In genomic region chr12:70691018-70691672, GRCh38 we compare ENCODE assay signal across 2 cellular contexts.
TF ChIP-seq lines count a peak whose summit lies in the region.

No MANE protein-coding gene starts in this region.

TF ChIP-seq in liver, 16 proteins besides CTCF, POLR2A, EP300 and RAD21 (continued from another document):
- TF ChIP-seq RXRA (IDR thresholded peaks at IDR 0.05) (peak; percentile 31 to 62), YY1 (IDR thresholded peaks at IDR 0.05) (no peak)

TF ChIP-seq in HepG2, 621 proteins besides CTCF, POLR2A, EP300 and RAD21 (continued from another document):
- TF ChIP-seq, protein P1, sequence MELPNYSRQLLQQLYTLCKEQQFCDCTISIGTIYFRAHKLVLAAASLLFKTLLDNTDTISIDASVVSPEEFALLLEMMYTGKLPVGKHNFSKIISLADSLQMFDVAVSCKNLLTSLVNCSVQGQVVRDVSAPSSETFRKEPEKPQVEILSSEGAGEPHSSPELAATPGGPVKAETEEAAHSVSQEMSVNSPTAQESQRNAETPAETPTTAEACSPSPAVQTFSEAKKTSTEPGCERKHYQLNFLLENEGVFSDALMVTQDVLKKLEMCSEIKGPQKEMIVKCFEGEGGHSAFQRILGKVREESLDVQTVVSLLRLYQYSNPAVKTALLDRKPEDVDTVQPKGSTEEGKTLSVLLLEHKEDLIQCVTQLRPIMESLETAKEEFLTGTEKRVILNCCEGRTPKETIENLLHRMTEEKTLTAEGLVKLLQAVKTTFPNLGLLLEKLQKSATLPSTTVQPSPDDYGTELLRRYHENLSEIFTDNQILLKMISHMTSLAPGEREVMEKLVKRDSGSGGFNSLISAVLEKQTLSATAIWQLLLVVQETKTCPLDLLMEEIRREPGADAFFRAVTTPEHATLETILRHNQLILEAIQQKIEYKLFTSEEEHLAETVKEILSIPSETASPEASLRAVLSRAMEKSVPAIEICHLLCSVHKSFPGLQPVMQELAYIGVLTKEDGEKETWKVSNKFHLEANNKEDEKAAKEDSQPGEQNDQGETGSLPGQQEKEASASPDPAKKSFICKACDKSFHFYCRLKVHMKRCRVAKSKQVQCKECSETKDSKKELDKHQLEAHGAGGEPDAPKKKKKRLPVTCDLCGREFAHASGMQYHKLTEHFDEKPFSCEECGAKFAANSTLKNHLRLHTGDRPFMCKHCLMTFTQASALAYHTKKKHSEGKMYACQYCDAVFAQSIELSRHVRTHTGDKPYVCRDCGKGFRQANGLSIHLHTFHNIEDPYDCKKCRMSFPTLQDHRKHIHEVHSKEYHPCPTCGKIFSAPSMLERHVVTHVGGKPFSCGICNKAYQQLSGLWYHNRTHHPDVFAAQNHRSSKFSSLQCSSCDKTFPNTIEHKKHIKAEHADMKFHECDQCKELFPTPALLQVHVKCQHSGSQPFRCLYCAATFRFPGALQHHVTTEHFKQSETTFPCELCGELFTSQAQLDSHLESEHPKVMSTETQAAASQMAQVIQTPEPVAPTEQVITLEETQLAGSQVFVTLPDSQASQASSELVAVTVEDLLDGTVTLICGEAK (IDR thresholded peaks at IDR 0.05) = no peak
- TF ChIP-seq, protein P1 (CRISPR knock-in tag; IDR thresholded peaks at IDR 0.05) = no peak
- no peak for TF ChIP-seq PRMT3 (CRISPR knock-in tag; IDR thresholded peaks at IDR 0.05; ENCODE audit: borderline replicate concordance, low read depth)
